In the genomic region with DNA sequence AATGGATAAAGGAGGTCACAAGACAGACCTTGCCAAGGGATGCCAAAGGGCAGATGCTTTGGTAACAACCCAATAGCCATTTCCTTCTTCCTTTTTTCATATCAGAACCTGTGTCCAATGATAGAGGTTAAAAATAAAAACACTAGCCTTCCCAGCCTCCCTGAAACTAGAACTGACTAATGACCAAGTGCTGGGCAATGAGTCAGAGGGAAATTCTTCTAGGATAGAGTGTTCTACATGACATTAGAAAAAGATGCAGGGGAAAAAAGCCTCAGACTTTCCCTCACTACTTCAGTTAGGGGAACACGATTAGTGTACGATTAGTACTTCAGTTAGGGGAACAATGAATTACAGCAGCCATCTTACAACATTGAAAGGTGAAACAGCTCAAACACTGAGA, we compare ENCODE assay signal across 3 cellular contexts.
TF ChIP-seq lines count a peak whose summit lies in the region.

No MANE protein-coding gene starts in this region.

TF ChIP-seq in A549, 52 proteins besides CTCF, POLR2A, EP300 and RAD21:
- TF ChIP-seq MAZ (IDR thresholded peaks at IDR 0.05; ENCODE audit: borderline replicate concordance, low read depth, low read length), result no peak
- no peak for TF ChIP-seq CBX8 (IDR thresholded peaks at IDR 0.05)
- TF ChIP-seq CHD2 (IDR thresholded peaks at IDR 0.05; ENCODE audit: low read length, partially characterized antibody), result no peak
- TF ChIP-seq HOXB5 (CRISPR knock-in tag; IDR thresholded peaks at IDR 0.05), result no peak
- TF ChIP-seq ELK1 (IDR thresholded peaks at IDR 0.05; ENCODE audit: low read depth, low read length), result no peak
- no peak for TF ChIP-seq BCL3 (IDR thresholded peaks at IDR 0.05)
- TF ChIP-seq ZNF302 (CRISPR knock-in tag; IDR thresholded peaks at IDR 0.05), result no peak
- TF ChIP-seq KDM1A (IDR thresholded peaks at IDR 0.05; ENCODE audit: low read depth), result no peak
- TF ChIP-seq MAX (IDR thresholded peaks at IDR 0.05), result no peak
- TF ChIP-seq GATA3 (IDR thresholded peaks at IDR 0.05; ENCODE audit: borderline replicate concordance), result no peak
- no peak for TF ChIP-seq RNF2 (IDR thresholded peaks at IDR 0.05; ENCODE audit: borderline replicate concordance, low read depth)
- TF ChIP-seq EHMT2 (IDR thresholded peaks at IDR 0.05; ENCODE audit: low read depth), result no peak
- no peak for TF ChIP-seq JUN (IDR thresholded peaks at IDR 0.05)
- TF ChIP-seq, protein P1, sequence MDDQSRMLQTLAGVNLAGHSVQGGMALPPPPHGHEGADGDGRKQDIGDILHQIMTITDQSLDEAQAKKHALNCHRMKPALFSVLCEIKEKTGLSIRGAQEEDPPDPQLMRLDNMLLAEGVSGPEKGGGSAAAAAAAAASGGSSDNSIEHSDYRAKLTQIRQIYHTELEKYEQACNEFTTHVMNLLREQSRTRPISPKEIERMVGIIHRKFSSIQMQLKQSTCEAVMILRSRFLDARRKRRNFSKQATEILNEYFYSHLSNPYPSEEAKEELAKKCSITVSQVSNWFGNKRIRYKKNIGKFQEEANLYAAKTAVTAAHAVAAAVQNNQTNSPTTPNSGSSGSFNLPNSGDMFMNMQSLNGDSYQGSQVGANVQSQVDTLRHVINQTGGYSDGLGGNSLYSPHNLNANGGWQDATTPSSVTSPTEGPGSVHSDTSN (IDR thresholded peaks at IDR 0.05), result no peak
- no peak for TF ChIP-seq E2F6 (IDR thresholded peaks at IDR 0.05; ENCODE audit: borderline replicate concordance, low read depth)
- no peak for TF ChIP-seq RCOR1 (IDR thresholded peaks at IDR 0.05; ENCODE audit: low read depth, low read length)
- no peak for TF ChIP-seq NPAS2 (CRISPR knock-in tag; IDR thresholded peaks at IDR 0.05; ENCODE audit: borderline replicate concordance)
- TF ChIP-seq NR3C1 (IDR thresholded peaks at IDR 0.05), result no peak
- no peak for TF ChIP-seq MAFK (IDR thresholded peaks at IDR 0.05; ENCODE audit: partially characterized antibody)
TF ChIP-seq in A549: peak in this region for 0.

TF ChIP-seq in IMR-90, 13 proteins besides CTCF, POLR2A, EP300 and RAD21:
- TF ChIP-seq RCOR1 (IDR thresholded peaks at IDR 0.05; ENCODE audit: insufficient replicate concordance, low read length) (no peak), BHLHE40 (IDR thresholded peaks at IDR 0.05; ENCODE audit: low read depth, low read length) (no peak), FOS (IDR thresholded peaks at IDR 0.05; ENCODE audit: low read depth, low read length) (no peak), NFE2L2 (IDR thresholded peaks at IDR 0.05; ENCODE audit: low read depth, low read length) (no peak)

TF ChIP-seq in K562, 482 proteins besides CTCF, POLR2A, EP300 and RAD21:
- TF ChIP-seq YY1 (IDR thresholded peaks at IDR 0.05; ENCODE audit: borderline replicate concordance in 1 of 3, control insufficient read depth in 1 of 3, extremely low read depth in 1 of 3, insufficient read depth in 3 of 3, insufficient read length in 1 of 3, insufficient replicate concordance in 2 of 3, low read depth in 1 of 3, low read length in 2 of 3) (no peak), SETDB1 (IDR thresholded peaks at IDR 0.05; ENCODE audit: low read length) (no peak), ETS1 (conservative IDR thresholded peaks at IDR 0.05; ENCODE audit: control insufficient read depth, low read depth, low read length) (no peak), EZH2 (IDR thresholded peaks at IDR 0.05; ENCODE audit: borderline replicate concordance, low read depth, low read length) (no peak), SIN3A (IDR thresholded peaks at IDR 0.05; ENCODE audit: borderline replicate concordance in 2 of 2, control insufficient read depth in 1 of 2, low read depth in 2 of 2, low read length in 2 of 2) (no peak), SRF (CRISPR knock-in tag; IDR thresholded peaks at IDR 0.05) (no peak), GATA2 (CRISPR knock-in tag; IDR thresholded peaks at IDR 0.05) (no peak), CBX1 (IDR thresholded peaks at IDR 0.05; ENCODE audit: low read depth) (no peak), KLF16 (IDR thresholded peaks at IDR 0.05) (no peak), POLR2G (IDR thresholded peaks at IDR 0.05; ENCODE audit: low read depth, low read length) (no peak), ZFX (CRISPR knock-in tag; IDR thresholded peaks at IDR 0.05) (no peak), ZNF507 (tag; conservative IDR thresholded peaks at IDR 0.05) (no peak), EWSR1 (IDR thresholded peaks at IDR 0.05; ENCODE audit: borderline replicate concordance, low read depth, partially characterized antibody) (no peak)
- TF ChIP-seq, protein P2, sequence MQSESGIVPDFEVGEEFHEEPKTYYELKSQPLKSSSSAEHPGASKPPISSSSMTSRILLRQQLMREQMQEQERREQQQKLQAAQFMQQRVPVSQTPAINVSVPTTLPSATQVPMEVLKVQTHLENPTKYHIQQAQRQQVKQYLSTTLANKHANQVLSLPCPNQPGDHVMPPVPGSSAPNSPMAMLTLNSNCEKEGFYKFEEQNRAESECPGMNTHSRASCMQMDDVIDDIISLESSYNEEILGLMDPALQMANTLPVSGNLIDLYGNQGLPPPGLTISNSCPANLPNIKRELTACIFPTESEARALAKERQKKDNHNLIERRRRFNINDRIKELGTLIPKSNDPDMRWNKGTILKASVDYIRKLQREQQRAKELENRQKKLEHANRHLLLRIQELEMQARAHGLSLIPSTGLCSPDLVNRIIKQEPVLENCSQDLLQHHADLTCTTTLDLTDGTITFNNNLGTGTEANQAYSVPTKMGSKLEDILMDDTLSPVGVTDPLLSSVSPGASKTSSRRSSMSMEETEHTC (IDR thresholded peaks at IDR 0.05), result no peak
TF ChIP-seq in K562: peak in this region for 0.
